Comparison of ENCODE assay signal across 18 cellular contexts in the genomic region with DNA sequence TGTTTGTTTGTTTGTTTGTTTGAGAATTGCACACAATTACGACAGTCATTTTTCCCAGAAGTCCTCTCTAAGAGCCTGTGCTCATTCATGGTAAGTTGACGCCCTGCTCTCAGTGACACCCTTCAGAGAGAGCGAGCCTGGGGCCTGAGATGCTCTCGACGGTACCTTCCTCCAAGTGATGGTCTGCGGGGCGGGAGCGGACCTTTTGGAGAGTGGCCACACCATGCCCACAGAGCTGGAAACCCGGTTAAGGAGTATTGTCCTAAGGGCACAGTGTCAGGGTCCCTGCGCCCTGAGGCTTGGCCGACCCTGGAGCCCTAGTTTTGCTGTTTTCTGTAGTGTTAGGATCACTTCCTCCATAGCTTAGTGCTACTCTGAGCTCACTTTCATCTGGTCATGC. TPM values are rescaled to one million over a fixed set of nuclear protein-coding genes. Genes with fewer than 3 reads are reported as not detected.
DNase-seq lines count a peak whose midpoint lies in the region; ATAC-seq lines count a peak whose summit lies in the region.
"Had no signal": no experiment of that assay in that cellular context is flagged by ENCODE, and none has a peak within 500 bp of the region (broad histone marks: within the 10 kb centered on the region; RNA-seq: fewer than 3 reads in every experiment).

No MANE protein-coding gene starts in this region.

- no peaks in the 10 kb centered on the region for H4K20me1 ChIP-seq in BLaER1

- DNase-seq in memory B cell (ENCODE audit: low spot score in 2 of 2) (no peak), posterior vena cava (ENCODE audit: low spot score) (peak; percentile 75)
- no peak for DNase-seq in activated T-helper 1 cell treated with anti-CD3 and anti-CD28 coated beads, Interleukin-12 subunit alpha, Interleukin-12 subunit beta, Interleukin-2, Interleukin-4 antibody, amounts not matched to agents 30 ng/mL and 10 ng/mL and 1 ng/mL, durations not matched to agents 14 hours and 24 hours and 36 hours (ENCODE audit: low spot score)
- DNase-seq in activated CD4-positive, alpha-beta T cell treated with anti-CD3 and anti-CD28 coated beads, Interleukin-2, amount 10 ng/mL, durations not matched to agents 7 days and 5 days, result no peak
- DNase-seq: AML-193; CD4-positive, alpha-beta memory T cell; GF-D8; Karpas-422; MM.1S; NCI-H1417; NCI-H2029 treated with DMSO at 0.1 percent for 48 hours; NCI-H510A treated with DMSO at 0.1 percent for 48 hours; Peyer's patch; Right ventricle myocardium superior had no signal

- H3K4me3 ChIP-seq in BLaER1, result no peak overlapping the region
- H3K4me3 ChIP-seq: Peyer's patch had no signal

- peaks cover 54% of the 10 kb centered on the region for H3K4me1 ChIP-seq in BLaER1

- peak overlapping the region in 2 of 3 donors; percentile 69 to 75 for H3K27ac Mint-ChIP-seq in IgD-negative memory B cell
- peak overlapping the region; percentile 96 for H3K27ac Mint-ChIP-seq in memory B cell
- H3K27ac Mint-ChIP-seq in activated T-helper 1 cell treated with anti-CD3 and anti-CD28 coated beads, Interleukin-12 subunit alpha, Interleukin-12 subunit beta, Interleukin-2, Interleukin-4 antibody, amounts not matched to agents 30 ng/mL and 10 ng/mL and 1 ng/mL, durations not matched to agents 14 hours and 24 hours and 36 hours, result no peak overlapping the region
- H3K27ac Mint-ChIP-seq in activated CD4-positive, alpha-beta T cell treated with anti-CD3 and anti-CD28 coated beads, Interleukin-2, amount 10 ng/mL, durations not matched to agents 7 days and 5 days, result no peak overlapping the region

- no peaks in the 10 kb centered on the region for H3K27me3 ChIP-seq in BLaER1
- H3K27me3 ChIP-seq: Peyer's patch had no signal

- CTCF ChIA-PET in activated CD4-positive, alpha-beta T cell treated with anti-CD3 and anti-CD28 coated beads, Interleukin-2, amount 10 ng/mL, durations not matched to agents 7 days and 5 days (lab: Charles Lee), result interaction anchor here (1.1 to 5.1 kb wide), 14 partner anchors 9 to 259 kb away, joined by 3 to 49 read pairs (median 14); a partner anchor contains a TSS

- POLR2A ChIA-PET in activated CD4-positive, alpha-beta T cell treated with anti-CD3 and anti-CD28 coated beads, Interleukin-2, amount 10 ng/mL, durations not matched to agents 7 days and 5 days (lab: Charles Lee), result no interaction called here

- peak overlapping the region; percentile 51; the same call in 1 of the 2 replicates for H3K27ac ChIP-seq in BLaER1

- intact Hi-C loops in posterior vena cava (cut with DNase I), result loop anchor here (2.0 to 5.0 kb wide), 3 partner anchors 83 to 108 kb away; a partner anchor contains a TSS
- intact Hi-C loops in activated T-helper 1 cell treated with anti-CD3 and anti-CD28 coated beads, Interleukin-12 subunit alpha, Interleukin-12 subunit beta, Interleukin-2, Interleukin-4 antibody, amounts not matched to agents 30 ng/mL and 10 ng/mL and 1 ng/mL, durations not matched to agents 14 hours and 24 hours and 36 hours (cut with micrococcal nuclease), result loop anchor here (1.0 to 5.0 kb wide), 6 partner anchors 33 to 202 kb away; a partner anchor contains a TSS

- ATAC-seq in memory B cell (ENCODE audit: low read depth), result no peak
- no peak for ATAC-seq in HG02678 (IDR thresholded peaks at IDR 0.05; ENCODE audit: unreplicated experiment)
- no peak for ATAC-seq in GM21737 (IDR thresholded peaks at IDR 0.05; ENCODE audit: unreplicated experiment)

- peaks cover 59% of the 10 kb centered on the region for H3K36me3 ChIP-seq in BLaER1

- H3K4me1 Mint-ChIP-seq in IgD-negative memory B cell, result peaks cover 16 to 23% (median 18%) of the 10 kb centered on the region in 3 donors
- peaks cover 17% of the 10 kb centered on the region for H3K4me1 Mint-ChIP-seq in memory B cell
- H3K4me1 Mint-ChIP-seq in activated T-helper 1 cell treated with anti-CD3 and anti-CD28 coated beads, Interleukin-12 subunit alpha, Interleukin-12 subunit beta, Interleukin-2, Interleukin-4 antibody, amounts not matched to agents 30 ng/mL and 10 ng/mL and 1 ng/mL, durations not matched to agents 14 hours and 24 hours and 36 hours (ENCODE audit: low read depth), result peaks cover 23% of the 10 kb centered on the region
- H3K4me1 Mint-ChIP-seq in activated CD4-positive, alpha-beta T cell treated with anti-CD3 and anti-CD28 coated beads, Interleukin-2, amount 10 ng/mL, durations not matched to agents 7 days and 5 days, result peaks cover 28% of the 10 kb centered on the region

- H3K9me3 Mint-ChIP-seq in IgD-negative memory B cell (no peaks in the 10 kb centered on the region), memory B cell (no peaks in the 10 kb centered on the region)
- H3K9me3 Mint-ChIP-seq in activated T-helper 1 cell treated with anti-CD3 and anti-CD28 coated beads, Interleukin-12 subunit alpha, Interleukin-12 subunit beta, Interleukin-2, Interleukin-4 antibody, amounts not matched to agents 30 ng/mL and 10 ng/mL and 1 ng/mL, durations not matched to agents 14 hours and 24 hours and 36 hours, result no peaks in the 10 kb centered on the region
- no peaks in the 10 kb centered on the region for H3K9me3 Mint-ChIP-seq in activated CD4-positive, alpha-beta T cell treated with anti-CD3 and anti-CD28 coated beads, Interleukin-2, amount 10 ng/mL, durations not matched to agents 7 days and 5 days

- H3K36me3 Mint-ChIP-seq in IgD-negative memory B cell (peaks cover 5% of the 10 kb centered on the region), memory B cell (peaks cover 15% of the 10 kb centered on the region)
- peaks cover 32% of the 10 kb centered on the region for H3K36me3 Mint-ChIP-seq in activated T-helper 1 cell treated with anti-CD3 and anti-CD28 coated beads, Interleukin-12 subunit alpha, Interleukin-12 subunit beta, Interleukin-2, Interleukin-4 antibody, amounts not matched to agents 30 ng/mL and 10 ng/mL and 1 ng/mL, durations not matched to agents 14 hours and 24 hours and 36 hours (ENCODE audit: low read depth)
- H3K36me3 Mint-ChIP-seq in activated CD4-positive, alpha-beta T cell treated with anti-CD3 and anti-CD28 coated beads, Interleukin-2, amount 10 ng/mL, durations not matched to agents 7 days and 5 days (ENCODE audit: low read depth), result peaks cover 35% of the 10 kb centered on the region

- H3K4me3 Mint-ChIP-seq in IgD-negative memory B cell, result peak overlapping the region in 3 of 4 donors; percentile 34 to 72 (median 51)
- H3K4me3 Mint-ChIP-seq in memory B cell, result no peak overlapping the region
- no peak overlapping the region for H3K4me3 Mint-ChIP-seq in activated T-helper 1 cell treated with anti-CD3 and anti-CD28 coated beads, Interleukin-12 subunit alpha, Interleukin-12 subunit beta, Interleukin-2, Interleukin-4 antibody, amounts not matched to agents 30 ng/mL and 10 ng/mL and 1 ng/mL, durations not matched to agents 14 hours and 24 hours and 36 hours
- H3K4me3 Mint-ChIP-seq in activated CD4-positive, alpha-beta T cell treated with anti-CD3 and anti-CD28 coated beads, Interleukin-2, amount 10 ng/mL, durations not matched to agents 7 days and 5 days, result no peak overlapping the region

- H3K27me3 Mint-ChIP-seq in IgD-negative memory B cell (no peaks in the 10 kb centered on the region), memory B cell (no peaks in the 10 kb centered on the region)
- no peaks in the 10 kb centered on the region for H3K27me3 Mint-ChIP-seq in activated T-helper 1 cell treated with anti-CD3 and anti-CD28 coated beads, Interleukin-12 subunit alpha, Interleukin-12 subunit beta, Interleukin-2, Interleukin-4 antibody, amounts not matched to agents 30 ng/mL and 10 ng/mL and 1 ng/mL, durations not matched to agents 14 hours and 24 hours and 36 hours (ENCODE audit: insufficient read depth)
- no peaks in the 10 kb centered on the region for H3K27me3 Mint-ChIP-seq in activated CD4-positive, alpha-beta T cell treated with anti-CD3 and anti-CD28 coated beads, Interleukin-2, amount 10 ng/mL, durations not matched to agents 7 days and 5 days
- H3K27me3 Mint-ChIP-seq: CD4-positive, alpha-beta memory T cell had no signal

- no peaks in the 10 kb centered on the region for H3K9me3 ChIP-seq in BLaER1
- H3K9me3 ChIP-seq: Peyer's patch had no signal

- H3K9ac ChIP-seq in BLaER1, result peak overlapping the region; percentile 45; the same call in 1 of the 2 replicates

- H3K4me2 ChIP-seq in BLaER1, result peak overlapping the region; percentile 53; the same call in 1 of the 2 replicates

RNA-seq across cellular contexts. Expression of a gene that starts 3.6 kb away (rescaled TPM):
- 128 TPM for polyA plus RNA-seq in IgD-negative memory B cell
- total RNA-seq in posterior vena cava, result 10 to 100 TPM; 41.4 to 49.1 TPM
- total RNA-seq in activated T-helper 1 cell treated with anti-CD3 and anti-CD28 coated beads, Interleukin-12 subunit alpha, Interleukin-12 subunit beta, Interleukin-2, Interleukin-4 antibody, amounts not matched to agents 30 ng/mL and 10 ng/mL and 1 ng/mL, durations not matched to agents 14 hours and 24 hours and 36 hours, result 115 and 119 TPM in 2 replicates
- 100 to 1,000 TPM in 1 of 2 experiments, 10 to 100 TPM in 1; 96.0 to 113 TPM for total RNA-seq in activated CD4-positive, alpha-beta T cell treated with anti-CD3 and anti-CD28 coated beads, Interleukin-2, amount 10 ng/mL, durations not matched to agents 7 days and 5 days

RNA-seq across cellular contexts. Expression of a gene that starts 55.6 kb away (rescaled TPM):
- 10.2 TPM for polyA plus RNA-seq in IgD-negative memory B cell
- 10 to 100 TPM; 20.7 to 21.0 TPM for total RNA-seq in posterior vena cava
- 30.9 and 35.0 TPM in 2 replicates for total RNA-seq in activated T-helper 1 cell treated with anti-CD3 and anti-CD28 coated beads, Interleukin-12 subunit alpha, Interleukin-12 subunit beta, Interleukin-2, Interleukin-4 antibody, amounts not matched to agents 30 ng/mL and 10 ng/mL and 1 ng/mL, durations not matched to agents 14 hours and 24 hours and 36 hours
- 10 to 100 TPM; 49.4 to 52.1 TPM for total RNA-seq in activated CD4-positive, alpha-beta T cell treated with anti-CD3 and anti-CD28 coated beads, Interleukin-2, amount 10 ng/mL, durations not matched to agents 7 days and 5 days

Comparison
In these comparisons a context has a peak if more than half of its experiments do, and no peak if none do; other contexts are left out.
1. H3K27ac Mint-ChIP-seq: peak in IgD-negative memory B cell (2 of 3) and memory B cell (single experiment); none in activated T-helper 1 cell treated with anti-CD3 and anti-CD28 coated beads, Interleukin-12 subunit alpha, Interleukin-12 subunit beta, Interleukin-2, Interleukin-4 antibody, amounts not matched to agents 30 ng/mL and 10 ng/mL and 1 ng/mL, durations not matched to agents 14 hours and 24 hours and 36 hours (single experiment) and activated CD4-positive, alpha-beta T cell treated with anti-CD3 and anti-CD28 coated beads, Interleukin-2, amount 10 ng/mL, durations not matched to agents 7 days and 5 days (single experiment).
2. H3K4me3 Mint-ChIP-seq: peak in IgD-negative memory B cell (3 of 4); none in memory B cell (single experiment), activated T-helper 1 cell treated with anti-CD3 and anti-CD28 coated beads, Interleukin-12 subunit alpha, Interleukin-12 subunit beta, Interleukin-2, Interleukin-4 antibody, amounts not matched to agents 30 ng/mL and 10 ng/mL and 1 ng/mL, durations not matched to agents 14 hours and 24 hours and 36 hours (single experiment) and activated CD4-positive, alpha-beta T cell treated with anti-CD3 and anti-CD28 coated beads, Interleukin-2, amount 10 ng/mL, durations not matched to agents 7 days and 5 days (single experiment).